In genomic region chr12:119668315-119668651, GRCh38 we compare ENCODE assay signal across 8 cellular contexts. TPM values are rescaled to one million over a fixed set of nuclear protein-coding genes. Genes with fewer than 3 reads are reported as not detected.
DNase-seq lines count a peak whose midpoint lies in the region; ATAC-seq lines count a peak whose summit lies in the region.

No MANE protein-coding gene starts in this region.

- H3K9me3 Mint-ChIP-seq in activated naive CD4-positive, alpha-beta T cell treated with anti-CD3 and anti-CD28 coated beads, Interleukin-2, amount 10 ng/mL, durations not matched to agents 7 days and 5 days, result no peaks in the 10 kb centered on the region
- no peaks in the 10 kb centered on the region for H3K9me3 Mint-ChIP-seq in activated CD4-positive, alpha-beta memory T cell treated with anti-CD3 and anti-CD28 coated beads, Interleukin-2, amount 10 ng/mL, durations not matched to agents 7 days and 5 days
- peaks cover 4% of the 10 kb centered on the region for H3K9me3 Mint-ChIP-seq in stimulated activated memory B cell treated with anti-CD40 and anti-IgM and Interleukin-4, amounts not matched to agents 10 μg/mL and 1 μg/mL and 100 μg/mL, for 72 hours

- H3K4me3 Mint-ChIP-seq in activated naive CD4-positive, alpha-beta T cell treated with anti-CD3 and anti-CD28 coated beads, Interleukin-2, amount 10 ng/mL, durations not matched to agents 7 days and 5 days, result peak overlapping the region; percentile 91
- peak overlapping the region; percentile 91 for H3K4me3 Mint-ChIP-seq in activated CD4-positive, alpha-beta memory T cell treated with anti-CD3 and anti-CD28 coated beads, Interleukin-2, amount 10 ng/mL, durations not matched to agents 7 days and 5 days
- H3K4me3 Mint-ChIP-seq in stimulated activated memory B cell treated with anti-CD40 and anti-IgM and Interleukin-4, amounts not matched to agents 10 μg/mL and 1 μg/mL and 100 μg/mL, for 72 hours, result peak overlapping the region; percentile 90

- H3K4me3 ChIP-seq in iPS-11a (ENCODE audit: low read depth, low read length), result peak overlapping the region; percentile 99

- CTCF ChIA-PET in activated naive CD4-positive, alpha-beta T cell treated with anti-CD3 and anti-CD28 coated beads, Interleukin-2, amount 10 ng/mL, durations not matched to agents 7 days and 5 days (lab: Charles Lee), result interaction anchor here (0.6 to 2.0 kb wide), 6 partner anchors 13 to 234 kb away, joined by 3 to 8 read pairs (median 4); no protein-coding TSS in a partner anchor
- CTCF ChIA-PET in activated CD4-positive, alpha-beta memory T cell treated with anti-CD3 and anti-CD28 coated beads, Interleukin-2, amount 10 ng/mL, durations not matched to agents 7 days and 5 days (lab: Charles Lee), result interaction anchor here (0.8 to 2.3 kb wide), 11 partner anchors 9 to 224 kb away, joined by 3 to 28 read pairs (median 3); no protein-coding TSS in a partner anchor

- peak overlapping the region; percentile 94 for H3K27ac Mint-ChIP-seq in activated naive CD4-positive, alpha-beta T cell treated with anti-CD3 and anti-CD28 coated beads, Interleukin-2, amount 10 ng/mL, durations not matched to agents 7 days and 5 days
- peak overlapping the region; percentile 93 for H3K27ac Mint-ChIP-seq in activated CD4-positive, alpha-beta memory T cell treated with anti-CD3 and anti-CD28 coated beads, Interleukin-2, amount 10 ng/mL, durations not matched to agents 7 days and 5 days
- peak overlapping the region; percentile 94 for H3K27ac Mint-ChIP-seq in stimulated activated memory B cell treated with anti-CD40 and anti-IgM and Interleukin-4, amounts not matched to agents 10 μg/mL and 1 μg/mL and 100 μg/mL, for 72 hours

- H3K4me1 Mint-ChIP-seq in activated naive CD4-positive, alpha-beta T cell treated with anti-CD3 and anti-CD28 coated beads, Interleukin-2, amount 10 ng/mL, durations not matched to agents 7 days and 5 days, result peaks cover 65% of the 10 kb centered on the region
- peaks cover 61% of the 10 kb centered on the region for H3K4me1 Mint-ChIP-seq in activated CD4-positive, alpha-beta memory T cell treated with anti-CD3 and anti-CD28 coated beads, Interleukin-2, amount 10 ng/mL, durations not matched to agents 7 days and 5 days
- H3K4me1 Mint-ChIP-seq in stimulated activated memory B cell treated with anti-CD40 and anti-IgM and Interleukin-4, amounts not matched to agents 10 μg/mL and 1 μg/mL and 100 μg/mL, for 72 hours, result peaks cover 57% of the 10 kb centered on the region

- peaks cover 41% of the 10 kb centered on the region for H3K36me3 Mint-ChIP-seq in activated naive CD4-positive, alpha-beta T cell treated with anti-CD3 and anti-CD28 coated beads, Interleukin-2, amount 10 ng/mL, durations not matched to agents 7 days and 5 days
- H3K36me3 Mint-ChIP-seq in activated CD4-positive, alpha-beta memory T cell treated with anti-CD3 and anti-CD28 coated beads, Interleukin-2, amount 10 ng/mL, durations not matched to agents 7 days and 5 days (ENCODE audit: low read depth), result peaks cover 44% of the 10 kb centered on the region
- H3K36me3 Mint-ChIP-seq in stimulated activated memory B cell treated with anti-CD40 and anti-IgM and Interleukin-4, amounts not matched to agents 10 μg/mL and 1 μg/mL and 100 μg/mL, for 72 hours, result peaks cover 39% of the 10 kb centered on the region

- DNase-seq in activated naive CD4-positive, alpha-beta T cell treated with anti-CD3 and anti-CD28 coated beads, Interleukin-2, amount 10 ng/mL, durations not matched to agents 7 days and 5 days, result no peak
- no peak for DNase-seq in activated naive CD4-positive, alpha-beta T cell treated with anti-CD3 and anti-CD28 coated beads, Interleukin-2, amount 50 U/mL, for 16 hours
- DNase-seq in activated CD4-positive, alpha-beta memory T cell treated with anti-CD3 and anti-CD28 coated beads, Interleukin-2, amount 10 ng/mL, durations not matched to agents 7 days and 5 days, result no peak
- no peak for DNase-seq in A172 (ENCODE audit: low spot score)

- ATAC-seq in stimulated activated memory B cell treated with anti-CD40 and anti-IgM and Interleukin-4, amounts not matched to agents 10 μg/mL and 1 μg/mL and 100 μg/mL, for 72 hours, result peak; percentile 21
- ATAC-seq in GM19452 (IDR thresholded peaks at IDR 0.05; ENCODE audit: unreplicated experiment), result no peak
- ATAC-seq in GM19463 (IDR thresholded peaks at IDR 0.05; ENCODE audit: unreplicated experiment), result no peak

- POLR2A ChIA-PET in activated CD4-positive, alpha-beta memory T cell treated with anti-CD3 and anti-CD28 coated beads, Interleukin-2, amount 10 ng/mL, durations not matched to agents 7 days and 5 days (lab: Charles Lee), result interaction anchor here (0.7 to 3.5 kb wide), 9 partner anchors 10 to 1292 kb away, joined by 3 to 26 read pairs (median 3); partner anchors contain the start of genes BICDL1 and RPLP0

- H3K27me3 Mint-ChIP-seq in activated naive CD4-positive, alpha-beta T cell treated with anti-CD3 and anti-CD28 coated beads, Interleukin-2, amount 10 ng/mL, durations not matched to agents 7 days and 5 days, result no peaks in the 10 kb centered on the region
- H3K27me3 Mint-ChIP-seq in activated CD4-positive, alpha-beta memory T cell treated with anti-CD3 and anti-CD28 coated beads, Interleukin-2, amount 10 ng/mL, durations not matched to agents 7 days and 5 days, result no peaks in the 10 kb centered on the region
- H3K27me3 Mint-ChIP-seq in stimulated activated memory B cell treated with anti-CD40 and anti-IgM and Interleukin-4, amounts not matched to agents 10 μg/mL and 1 μg/mL and 100 μg/mL, for 72 hours, result no peaks in the 10 kb centered on the region

RNA-seq across cellular contexts. Expression of gene PRKAB1, which starts 0.3 kb away (rescaled TPM):
- total RNA-seq in activated CD4-positive, alpha-beta memory T cell treated with anti-CD3 and anti-CD28 coated beads, Interleukin-2, amount 10 ng/mL, durations not matched to agents 7 days and 5 days, result 10 to 100 TPM; 37.5 to 39.8 TPM
- 5.4 and 9.2 TPM in 2 replicates for total RNA-seq in A172 (2014; rRNA removed; shearing (Covaris generic))
